Comparison of ENCODE assay signal across 21 cellular contexts in the genomic region with DNA sequence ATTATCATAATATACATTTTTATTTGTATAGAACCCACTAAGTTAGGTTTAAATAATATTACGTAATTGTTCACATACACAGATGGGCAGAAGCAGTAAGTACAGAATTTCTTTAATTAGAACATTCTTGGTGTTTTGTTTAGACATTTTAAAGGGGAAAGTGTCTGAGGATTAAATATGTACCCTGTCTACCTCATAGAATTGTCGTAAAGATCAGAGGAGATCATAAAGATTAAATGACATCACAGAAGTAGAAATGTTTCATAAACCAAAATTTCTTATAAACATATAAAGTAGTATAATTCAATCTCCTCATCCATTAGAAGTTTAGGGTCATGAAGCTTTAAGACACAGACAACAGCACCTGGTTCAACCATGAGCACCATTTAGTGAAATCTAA. TPM values are rescaled to one million over a fixed set of nuclear protein-coding genes. Genes with fewer than 3 reads are reported as not detected.
DNase-seq lines count a peak whose midpoint lies in the region; ATAC-seq, FAIRE-seq and TF ChIP-seq lines count a peak whose summit lies in the region.
"Had no signal": no experiment of that assay in that cellular context is flagged by ENCODE, and none has a peak within 500 bp of the region (broad histone marks: within the 10 kb centered on the region; RNA-seq: fewer than 3 reads in every experiment).

No MANE protein-coding gene starts in this region.

- no peaks in the 10 kb centered on the region for H3K27me3 ChIP-seq in Caco-2 (replicated peaks; ENCODE audit: control insufficient read depth, insufficient read depth, low read length)
- H3K27me3 ChIP-seq in GM23248 (replicated peaks; ENCODE audit: insufficient read depth), result no peaks in the 10 kb centered on the region
- no peaks in the 10 kb centered on the region for H3K27me3 ChIP-seq in K562 (ENCODE audit: control insufficient read depth in 2 of 2, insufficient read depth in 2 of 2, low read length in 2 of 2)
- no peaks in the 10 kb centered on the region for H3K27me3 ChIP-seq in esophagus muscularis mucosa
- H3K27me3 ChIP-seq: BE2C; BLaER1 treated with 17β-estradiol and CSF1 and Interleukin-3, amounts not matched to agents 10 nM and 100 nM had no signal

- in situ Hi-C loops in GM23248 (cut with MboI) (loop anchor here (25.0 kb wide), 1 partner anchor 657 kb away; a partner anchor contains a TSS), K562 (cut with MboI) (loop anchor here (10.0 to 25.0 kb wide), 2 partner anchors 257 to 865 kb away; a partner anchor contains a TSS)

- H3K9ac ChIP-seq in GM23248, result no peak overlapping the region
- no peak overlapping the region for H3K9ac ChIP-seq in K562 (ENCODE audit: insufficient read depth in 1 of 2, low read depth in 2 of 2, low read length in 2 of 2)
- H3K9ac ChIP-seq: BLaER1 treated with 17β-estradiol and CSF1 and Interleukin-3, amounts not matched to agents 10 nM and 100 nM had no signal

- H3K4me2 ChIP-seq in GM23248 (ENCODE audit: unreplicated experiment) (no peak overlapping the region), K562 (ENCODE audit: insufficient read depth, low read length) (no peak overlapping the region)
- H3K4me2 ChIP-seq: BLaER1 treated with 17β-estradiol and CSF1 and Interleukin-3, amounts not matched to agents 10 nM and 100 nM had no signal

- no peak for ATAC-seq in K562
- ATAC-seq: GM12878 had no signal

- H2AFZ ChIP-seq in GM23248 (peak overlapping the region; percentile 41), K562 (ENCODE audit: low read depth, low read length) (no peak overlapping the region)

- no peaks in the 10 kb centered on the region for H3F3A ChIP-seq in GM23248 (ENCODE audit: insufficient read depth)

- H3K4me3 ChIP-seq in Caco-2 (ENCODE audit: low read depth, low read length) (no peak overlapping the region), GM23248 (no peak overlapping the region), K562 (no peak overlapping the region), esophagus muscularis mucosa (no peak overlapping the region)
- H3K4me3 ChIP-seq: BLaER1 treated with 17β-estradiol and CSF1 and Interleukin-3, amounts not matched to agents 10 nM and 100 nM; GM12878; HAP-1 had no signal

- TF ChIP-seq RAD21 in K562 (CRISPR knock-in tag; conservative IDR thresholded peaks at IDR 0.05 in 1 of 2, IDR thresholded peaks at IDR 0.05 in 1 of 2), result no peak

- H3K27ac ChIP-seq in GM23248 (no peak overlapping the region), K562 (ENCODE audit: extremely low read depth, low read depth, low read length) (no peak overlapping the region), esophagus muscularis mucosa (replicated peaks in 1 of 4) (no peak overlapping the region)
- H3K27ac ChIP-seq: BLaER1 treated with 17β-estradiol and CSF1 and Interleukin-3, amounts not matched to agents 10 nM and 100 nM had no signal

- no TSS peak for BruUV-seq in Caco-2 (replicated peaks; lab: Mats Ljungman, UMichigan)
- no TSS peak for BruUV-seq in K562 (replicated peaks; lab: Mats Ljungman, UMichigan)

- H3K79me2 ChIP-seq in GM23248 (ENCODE audit: insufficient read depth) (no peaks in the 10 kb centered on the region; the same call in 1 of the 2 replicates), K562 (ENCODE audit: control insufficient read depth, insufficient read depth, low read length) (peaks cover 75% of the 10 kb centered on the region)

- H3K9me3 Mint-ChIP-seq in Caco-2 (ENCODE audit: unreplicated experiment), result no peaks in the 10 kb centered on the region
- H3K9me3 Mint-ChIP-seq: CD4-positive, alpha-beta T cell had no signal

- intact Hi-C loops in Caco-2 (cut with micrococcal nuclease; ENCODE audit: unreplicated experiment) (loop anchor here (10.0 kb wide), 2 partner anchors 625 to 655 kb away; a partner anchor contains a TSS), K562 (cut with micrococcal nuclease) (loop anchor here (5.0 kb wide), 3 partner anchors 247 to 977 kb away; a partner anchor contains a TSS), esophagus muscularis mucosa (cut with DNase I) (no loop called here)

- H4K20me1 ChIP-seq in GM23248 (ENCODE audit: insufficient read depth) (no peaks in the 10 kb centered on the region), K562 (replicated peaks; ENCODE audit: control insufficient read depth, insufficient read depth, low read length) (no peaks in the 10 kb centered on the region; the same call in 1 of the 2 replicates)

- DNase-seq in Caco-2 (no peak), GM23248 (no peak), K562 (ENCODE audit: extremely low read depth in 1 of 4, low spot score in 3 of 4) (no peak), NCI-H226 (no peak), AG08396 (ENCODE audit: low spot score) (no peak), esophagus muscularis mucosa (ENCODE audit: extremely low spot score) (no peak)
- DNase-seq: AML-193; BE2C; Calu3; CD4-positive, alpha-beta T cell; CD8-positive, alpha-beta memory T cell; DMS153; DND-41; GDM1; GOT3 had no signal

- H3K4me1 Mint-ChIP-seq in Caco-2 (ENCODE audit: low read depth, unreplicated experiment), result peaks cover 55% of the 10 kb centered on the region

- peaks cover 36% of the 10 kb centered on the region for H3K4me1 ChIP-seq in Caco-2
- H3K4me1 ChIP-seq in GM23248 (ENCODE audit: insufficient read depth), result no peaks in the 10 kb centered on the region
- H3K4me1 ChIP-seq in K562 (replicated peaks in 1 of 2; ENCODE audit: control insufficient read depth in 2 of 2, insufficient read depth in 2 of 2, low read length in 2 of 2), result no peaks in the 10 kb centered on the region; a peak in 1 of 5 replicates
- H3K4me1 ChIP-seq in esophagus muscularis mucosa, result no peaks in the 10 kb centered on the region
- H3K4me1 ChIP-seq: BE2C, HAP-1 had no signal

- TF ChIP-seq POLR2A in K562 (conservative IDR thresholded peaks at IDR 0.05) (no peak), esophagus muscularis mucosa (IDR thresholded peaks at IDR 0.05; ENCODE audit: low read depth) (no peak)

- peak overlapping the region; percentile 61 for H3K27ac Mint-ChIP-seq in Caco-2 (ENCODE audit: unreplicated experiment)
- H3K27ac Mint-ChIP-seq: CD4-positive, alpha-beta T cell had no signal

- peaks cover 29% of the 10 kb centered on the region for H3K36me3 Mint-ChIP-seq in Caco-2 (ENCODE audit: insufficient read depth, unreplicated experiment)

- POLR2A ChIA-PET in Caco-2 (lab: Charles Lee) (no interaction called here), K562 (lab: Yijun Ruan, JAX) (no interaction called here)

- no peak for TF ChIP-seq EP300 in K562 (IDR thresholded peaks at IDR 0.05; ENCODE audit: low read length)
- no peak for TF ChIP-seq EP300 in esophagus muscularis mucosa (IDR thresholded peaks at IDR 0.05)

- FAIRE-seq in K562 (lab: Jason Lieb, UNC), result no peak
- FAIRE-seq: GM12878, GM19239, H54 had no signal

- H3K36me3 ChIP-seq in Caco-2 (ENCODE audit: control insufficient read depth, insufficient read depth, low read length), result peaks cover 1% of the 10 kb centered on the region; the same call in 1 of the 2 replicates
- H3K36me3 ChIP-seq in GM23248 (ENCODE audit: low read depth), result no peaks in the 10 kb centered on the region
- H3K36me3 ChIP-seq in K562 (ENCODE audit: control insufficient read depth, insufficient read depth, low read length), result peaks cover 8% of the 10 kb centered on the region; the same call in 2 of the 3 replicates
- no peaks in the 10 kb centered on the region for H3K36me3 ChIP-seq in esophagus muscularis mucosa
- H3K36me3 ChIP-seq: BE2C had no signal

- H3K9me3 ChIP-seq in Caco-2 (no peaks in the 10 kb centered on the region), GM23248 (ENCODE audit: low read depth) (no peaks in the 10 kb centered on the region), K562 (replicated peaks; ENCODE audit: control insufficient read depth, insufficient read depth, low read depth, low read length) (no peaks in the 10 kb centered on the region), esophagus muscularis mucosa (no peaks in the 10 kb centered on the region)
- H3K9me3 ChIP-seq: BE2C, HAP-1 had no signal

- CTCF ChIA-PET in Caco-2 (lab: Charles Lee), result no interaction called here
- CTCF ChIA-PET in K562 (lab: Yijun Ruan, JAX; ENCODE audit: low intra/inter-chr PET ratio), result no interaction called here

- H3K9me2 ChIP-seq in GM23248 (ENCODE audit: insufficient read depth), result no peaks in the 10 kb centered on the region

- WGBS in GM23248 (ENCODE audit: low coverage in 1 of 2, low lambda C conversion rate in 2 of 2, missing lambda C conversion rate in 2 of 2), 2 experiments, result 79 to 87% methylated on average over 2 of the region's 2 CpGs
- 73% methylated on average over 2 of the region's 2 CpGs for WGBS in K562 (ENCODE audit: insufficient coverage, low coverage, missing lambda C conversion rate)
- WGBS in esophagus muscularis mucosa, result 92% methylated on average over 2 of the region's 2 CpGs

- no peaks in the 10 kb centered on the region for H3K9me1 ChIP-seq in K562 (ENCODE audit: control insufficient read depth, insufficient read depth, low read length)

- H3K4me3 Mint-ChIP-seq in Caco-2 (ENCODE audit: unreplicated experiment), result no peak overlapping the region
- H3K4me3 Mint-ChIP-seq: CD14-positive monocyte; CD4-positive, alpha-beta T cell; CD8-positive, alpha-beta memory T cell had no signal

- no peaks in the 10 kb centered on the region for H3K27me3 Mint-ChIP-seq in Caco-2 (ENCODE audit: insufficient read depth, unreplicated experiment)
- H3K27me3 Mint-ChIP-seq: CD4-positive, alpha-beta T cell had no signal

- TF ChIP-seq CTCF in Caco-2 (IDR thresholded peaks at IDR 0.05; ENCODE audit: insufficient read depth in 1 of 2, low read depth in 1 of 2, low read length in 1 of 2, severe bottlenecking in 1 of 2, unreplicated experiment in 1 of 2) (no peak), K562 (IDR thresholded peaks at IDR 0.05 in 2 of 3, conservative IDR thresholded peaks at IDR 0.05 in 1 of 3; ENCODE audit: insufficient read depth in 2 of 3, low read depth in 1 of 3, low read length in 3 of 3) (no peak), esophagus muscularis mucosa (IDR thresholded peaks at IDR 0.05) (no peak)

RNA-seq across cellular contexts. Expression of a gene that starts 20.1 kb away (rescaled TPM):
- 44.9 and 46.7 TPM in 2 replicates for total RNA-seq in Caco-2 (2022)
- 2.5 and 8.5 TPM in 2 replicates for total RNA-seq in GM23248 (2014; rRNA removed; shearing (Covaris generic))
- polyA plus RNA-seq in GM23248 (2016; fragmentation: Nextera tagmentation; extraction: Ambion mirVana), result 2.5 and 3.0 TPM in 2 replicates
- 36.2 and 58.4 TPM in 2 replicates for total RNA-seq in K562 (2011; cell fraction: chromatin; rRNA removed; ENCODE audit: low replicate concordance)
- 22.7 and 25.7 TPM in 2 replicates for total RNA-seq in K562 (2011; cell fraction: nucleolus; rRNA removed)
- total RNA-seq in K562 (2011; cell fraction: nucleoplasm; rRNA removed), result 32.1 and 35.7 TPM in 2 replicates
- 33.2 and 39.1 TPM in 2 replicates for total RNA-seq in K562 (2014; rRNA removed)
- total RNA-seq in K562 (2014; rRNA removed; fragmentation: Illumina TruSeq; extraction: Trizol), result 45.7 and 54.6 TPM in 2 replicates
- total RNA-seq in K562 (2015; rRNA removed; fragmentation: Illumina TruSeq; extraction: Trizol), result 35.1 and 36.0 TPM in 2 replicates
- 41.6 and 43.2 TPM in 2 replicates for total RNA-seq in K562 (2021)
- 63.2 and 67.2 TPM in 2 replicates for polyA plus RNA-seq in K562 (2011; rRNA removed)
- 19.3 and 34.2 TPM in 2 replicates for polyA plus RNA-seq in K562 (2011; cell fraction: cytosol; rRNA removed)
- 31.1 and 51.3 TPM in 2 replicates for polyA plus RNA-seq in K562 (2011; cell fraction: nucleus; rRNA removed)
- 28.8 and 31.0 TPM in 2 replicates for polyA plus RNA-seq in K562 (2012)
- 47.6 and 53.1 TPM in 2 replicates for polyA plus RNA-seq in K562 (2014; fragmentation: Illumina TruSeq; extraction: Trizol)
- 10 to 100 TPM; 44.5 to 44.6 TPM for polyA plus RNA-seq in K562 (2014; fragmentation: Nextera tagmentation; extraction: Ambion mirVana)
- 43.3 and 46.1 TPM in 2 replicates for polyA plus RNA-seq in K562 (2014; rRNA removed)
- polyA minus RNA-seq in K562 (2011; rRNA and poly(A)+ RNA removed), result 64.3 and 84.3 TPM in 2 replicates
- 28.2 and 32.4 TPM in 2 replicates for polyA minus RNA-seq in K562 (2011; cell fraction: cytosol; rRNA and poly(A)+ RNA removed)
- 47.0 and 86.0 TPM in 2 replicates for polyA minus RNA-seq in K562 (2011; cell fraction: nucleus; rRNA and poly(A)+ RNA removed)
- under 1 TPM in 3 of 4 donors, not detected in 1; 0.17 to 0.57 (median 0.42) TPM for total RNA-seq in esophagus muscularis mucosa
